In the genomic region with DNA sequence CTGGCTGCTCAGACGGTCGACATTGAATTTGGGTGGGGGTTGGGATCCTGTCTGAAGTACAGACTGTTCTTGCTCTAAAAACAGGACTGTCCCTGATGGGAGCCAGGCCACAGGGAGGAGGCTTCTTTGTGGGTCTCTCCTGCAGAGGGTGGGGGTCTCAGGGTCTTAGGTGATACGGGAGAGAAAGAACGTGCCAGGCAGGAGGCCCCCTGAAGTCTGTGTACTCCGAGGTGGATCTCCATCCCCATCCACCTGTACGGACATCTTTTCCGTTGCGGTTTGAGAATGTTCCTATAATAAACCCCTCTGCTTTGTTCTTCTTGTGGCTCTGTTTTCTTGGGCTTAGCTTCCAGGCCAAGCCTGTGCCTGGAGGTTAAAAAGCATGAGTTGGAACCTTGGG, we compare ENCODE assay signal across 25 cellular contexts. TPM values are rescaled to one million over a fixed set of nuclear protein-coding genes. Genes with fewer than 3 reads are reported as not detected.
DNase-seq lines count a peak whose midpoint lies in the region; ATAC-seq and TF ChIP-seq lines count a peak whose summit lies in the region.
"Had no signal": no experiment of that assay in that cellular context is flagged by ENCODE, and none has a peak within 500 bp of the region (broad histone marks: within the 10 kb centered on the region; RNA-seq: fewer than 3 reads in every experiment).

No MANE protein-coding gene starts in this region.

- H3K36me3 Mint-ChIP-seq in activated T-helper 2 cell treated with anti-CD3 and anti-CD28 coated beads, Interferon-gamma antibody, Interleukin-2, Interleukin-4, amounts not matched to agents 10 μg/mL and 5 μg/mL and 100 μg/mL, durations not matched to agents 14 hours and 24 hours and 36 hours (ENCODE audit: low read depth) = peaks cover 53% of the 10 kb centered on the region
- H3K36me3 Mint-ChIP-seq: IgD-negative memory B cell had no signal

- H4K20me1 ChIP-seq in HCT116 (ENCODE audit: insufficient read depth) = no peaks in the 10 kb centered on the region
- H4K20me1 ChIP-seq: BLaER1 had no signal

- H3K4me1 ChIP-seq in A673 (ENCODE audit: insufficient read depth, low read length, poor library complexity, severe bottlenecking) (no peaks in the 10 kb centered on the region), HCT116 (ENCODE audit: control insufficient read depth in 1 of 2, insufficient read depth in 2 of 2, low read length in 2 of 2) (no peaks in the 10 kb centered on the region)
- H3K4me1 ChIP-seq: Peyer's patch had no signal

- H3K27me3 ChIP-seq in A673 (replicated peaks; ENCODE audit: insufficient read depth, low read depth, low read length, poor library complexity) (no peaks in the 10 kb centered on the region), HCT116 (ENCODE audit: insufficient read depth, low read length) (no peaks in the 10 kb centered on the region)
- H3K27me3 ChIP-seq: BLaER1, Peyer's patch had no signal

- H3K36me3 ChIP-seq in A673 (ENCODE audit: insufficient read depth, low read length, poor library complexity, severe bottlenecking) (peaks cover 43% of the 10 kb centered on the region), HCT116 (ENCODE audit: control insufficient read depth in 1 of 2, insufficient read depth in 2 of 2, low read length in 2 of 2) (peaks cover 44 to 48% of the 10 kb centered on the region in 2 experiments)

- no peaks in the 10 kb centered on the region for H3K79me2 ChIP-seq in HCT116 (ENCODE audit: insufficient read depth, low read length)

- H3K27me3 Mint-ChIP-seq in activated T-helper 2 cell treated with anti-CD3 and anti-CD28 coated beads, Interferon-gamma antibody, Interleukin-2, Interleukin-4, amounts not matched to agents 10 μg/mL and 5 μg/mL and 100 μg/mL, durations not matched to agents 14 hours and 24 hours and 36 hours (ENCODE audit: low read depth) = no peaks in the 10 kb centered on the region
- H3K27me3 Mint-ChIP-seq: CD4-positive, CD25-positive, alpha-beta regulatory T cell; IgD-negative memory B cell had no signal

- no peak for TF ChIP-seq RAD21 in HCT116 (IDR thresholded peaks at IDR 0.05; ENCODE audit: low read depth)

- ATAC-seq in HCT116 (no peak), GM19328 (IDR thresholded peaks at IDR 0.05; ENCODE audit: unreplicated experiment) (no peak), left lobe of liver (no peak)

- no peaks in the 10 kb centered on the region for H3K9me3 Mint-ChIP-seq in activated T-helper 2 cell treated with anti-CD3 and anti-CD28 coated beads, Interferon-gamma antibody, Interleukin-2, Interleukin-4, amounts not matched to agents 10 μg/mL and 5 μg/mL and 100 μg/mL, durations not matched to agents 14 hours and 24 hours and 36 hours
- H3K9me3 Mint-ChIP-seq: CD4-positive, CD25-positive, alpha-beta regulatory T cell; IgD-negative memory B cell had no signal

- peak overlapping the region; percentile 14 for H3K27ac Mint-ChIP-seq in activated T-helper 2 cell treated with anti-CD3 and anti-CD28 coated beads, Interferon-gamma antibody, Interleukin-2, Interleukin-4, amounts not matched to agents 10 μg/mL and 5 μg/mL and 100 μg/mL, durations not matched to agents 14 hours and 24 hours and 36 hours
- H3K27ac Mint-ChIP-seq: CD4-positive, CD25-positive, alpha-beta regulatory T cell had no signal

- no peak overlapping the region for H3K9ac ChIP-seq in HCT116 (ENCODE audit: low read length)
- H3K9ac ChIP-seq: BLaER1, GM23248 had no signal

- H3K4me3 ChIP-seq in A673 (ENCODE audit: low read depth, low read length, poor library complexity, severe bottlenecking) (no peak overlapping the region), HCT116 (replicated peaks in 1 of 2; ENCODE audit: low read depth in 1 of 2, low read length in 2 of 2) (no peak overlapping the region)
- H3K4me3 ChIP-seq: BLaER1, GM23248, Peyer's patch, SK-N-MC had no signal

- no peak overlapping the region for H3K4me3 Mint-ChIP-seq in activated T-helper 2 cell treated with anti-CD3 and anti-CD28 coated beads, Interferon-gamma antibody, Interleukin-2, Interleukin-4, amounts not matched to agents 10 μg/mL and 5 μg/mL and 100 μg/mL, durations not matched to agents 14 hours and 24 hours and 36 hours (ENCODE audit: low read depth)
- H3K4me3 Mint-ChIP-seq: CD4-positive, CD25-positive, alpha-beta regulatory T cell; IgD-negative memory B cell had no signal

- no peak for TF ChIP-seq CTCF in A673 (conservative IDR thresholded peaks at IDR 0.05; ENCODE audit: low read depth, low read length)
- TF ChIP-seq CTCF in HCT116 (IDR thresholded peaks at IDR 0.05 in 2 of 3, conservative IDR thresholded peaks at IDR 0.05 in 1 of 3; ENCODE audit: borderline replicate concordance in 1 of 3, insufficient read depth in 1 of 3, low read depth in 2 of 3, low read length in 2 of 3) = no peak

- H3K9me3 ChIP-seq in A673 (ENCODE audit: low read depth, low read length, poor library complexity, severe bottlenecking) = no peaks in the 10 kb centered on the region
- no peaks in the 10 kb centered on the region for H3K9me3 ChIP-seq in HCT116 (ENCODE audit: control insufficient read depth in 1 of 2, insufficient read depth in 1 of 2, low read depth in 1 of 2, low read length in 2 of 2)
- H3K9me3 ChIP-seq: BLaER1, Peyer's patch had no signal

- no peaks in the 10 kb centered on the region for H3K9me2 ChIP-seq in HCT116 (ENCODE audit: insufficient read depth)

- peaks cover 13% of the 10 kb centered on the region for H3K4me1 Mint-ChIP-seq in activated T-helper 2 cell treated with anti-CD3 and anti-CD28 coated beads, Interferon-gamma antibody, Interleukin-2, Interleukin-4, amounts not matched to agents 10 μg/mL and 5 μg/mL and 100 μg/mL, durations not matched to agents 14 hours and 24 hours and 36 hours (ENCODE audit: low read depth)

- CTCF ChIA-PET in A673 (lab: Charles Lee) = no interaction called here
- CTCF ChIA-PET in HCT116 (lab: Charles Lee) = no interaction called here

- TSS peak; percentile 79 for BruUV-seq in A673 (replicated peaks; lab: Mats Ljungman, UMichigan)
- TSS peak; percentile 56 for BruUV-seq in HCT116 (replicated peaks; lab: Mats Ljungman, UMichigan)

- H3K27ac ChIP-seq in A673 (ENCODE audit: low read depth, low read length, poor library complexity, severe bottlenecking) (no peak overlapping the region), HCT116 (ENCODE audit: low read depth, low read length) (no peak overlapping the region)
- H3K27ac ChIP-seq: BLaER1, GM23248, Peyer's patch, SK-N-MC had no signal

- no peak overlapping the region for H2AFZ ChIP-seq in HCT116 (ENCODE audit: low read depth, low read length, poor library complexity, severe bottlenecking)
- H2AFZ ChIP-seq: GM23248 had no signal

- intact Hi-C loops in A673 (cut with micrococcal nuclease; ENCODE audit: unreplicated experiment) (loop anchor here (10.0 kb wide), 1 partner anchor 102 kb away; no protein-coding TSS in a partner anchor), HCT116 (cut with micrococcal nuclease) (no loop called here)
- intact Hi-C loops in activated T-helper 2 cell treated with anti-CD3 and anti-CD28 coated beads, Interferon-gamma antibody, Interleukin-2, Interleukin-4, amounts not matched to agents 10 μg/mL and 5 μg/mL and 100 μg/mL, durations not matched to agents 14 hours and 24 hours and 36 hours (cut with micrococcal nuclease) = no loop called here

- no peak for TF ChIP-seq POLR2A in HCT116 (IDR thresholded peaks at IDR 0.05; ENCODE audit: borderline replicate concordance, extremely low read depth, insufficient read depth, insufficient read length)

- POLR2A ChIA-PET in A673 (lab: Charles Lee; ENCODE audit: low non-redundant PET) (no interaction called here), HCT116 (lab: Charles Lee) (no interaction called here)

- no peak overlapping the region for H3K4me2 ChIP-seq in HCT116 (ENCODE audit: low read length)
- H3K4me2 ChIP-seq: BLaER1 had no signal

- RAD21 ChIA-PET in HCT116 (lab: Charles Lee; ENCODE audit: low non-redundant PET in 1 of 2, low total read pairs in 2 of 2, uncharacterized antibody in 2 of 2, unreplicated experiment in 2 of 2) = no interaction called here

- no peak for DNase-seq in A673 (ENCODE audit: low spot score)
- DNase-seq in HCT116 (ENCODE audit: low read depth, low spot score) = no peak
- no peak for DNase-seq in activated T-helper 2 cell treated with anti-CD3 and anti-CD28 coated beads, Interferon-gamma antibody, Interleukin-2, Interleukin-4, amounts not matched to agents 10 μg/mL and 5 μg/mL and 100 μg/mL, durations not matched to agents 14 hours and 24 hours and 36 hours (ENCODE audit: low spot score)
- DNase-seq in stimulated activated CD8-positive, alpha-beta memory T cell treated with anti-CD3 and anti-CD28 coated beads, Interleukin-4, amount 100 ng/mL, for 48 hours = peak; percentile 20
- DNase-seq in NCI-H2196 treated with DMSO at 0.1 percent for 48 hours (lab: John Stamatoyannopoulos, UW; ENCODE audit: unreplicated experiment) = no peak
- no peak for DNase-seq in left lobe of liver (ENCODE audit: low spot score)
- DNase-seq: 8988T; CD4-positive, CD25-positive, alpha-beta regulatory T cell; GM23248; H7; NCI-H1092; NCI-H1436; NCI-H187; NCI-H2081 treated with DMSO at 0.1 percent for 48 hours; NCI-H2171 treated with DMSO at 0.1 percent for 48 hours; NCI-H446 treated with DMSO at 0.1 percent for 48 hours; NCI-H526; NCI-H82; NK-92 treated with Interleukin-12 subunit alpha and Interleukin-12 subunit beta, amount 100 ng/mL, for 24 hours; Peyer's patch; SHP77 treated with DMSO at 0.1 percent for 48 hours had no signal

RNA-seq across cellular contexts. Expression of a gene that starts 15.9 kb away (rescaled TPM):
- total RNA-seq in A673 (2021) = 195 and 199 TPM in 2 replicates
- 179 TPM for total RNA-seq in HCT116 (2021; ENCODE audit: unreplicated experiment)
- polyA plus RNA-seq in HCT116 (2012) = 146 and 190 TPM in 2 replicates
- total RNA-seq in activated T-helper 2 cell treated with anti-CD3 and anti-CD28 coated beads, Interferon-gamma antibody, Interleukin-2, Interleukin-4, amounts not matched to agents 10 μg/mL and 5 μg/mL and 100 μg/mL, durations not matched to agents 14 hours and 24 hours and 36 hours = 255 and 258 TPM in 2 replicates
- total RNA-seq in left lobe of liver = 49.5 TPM

RNA-seq across cellular contexts. Expression of a gene that starts 16.5 kb away (rescaled TPM):
- total RNA-seq in A673 (2021) (13.6 and 17.1 TPM in 2 replicates), HCT116 (2021; ENCODE audit: unreplicated experiment) (17.9 TPM), left lobe of liver (21.4 TPM)
- polyA plus RNA-seq in HCT116 (2012) = 16.4 and 19.3 TPM in 2 replicates
- total RNA-seq in activated T-helper 2 cell treated with anti-CD3 and anti-CD28 coated beads, Interferon-gamma antibody, Interleukin-2, Interleukin-4, amounts not matched to agents 10 μg/mL and 5 μg/mL and 100 μg/mL, durations not matched to agents 14 hours and 24 hours and 36 hours = 17.0 and 17.3 TPM in 2 replicates

RNA-seq across cellular contexts. Expression of a gene that starts 25.5 kb away (rescaled TPM):
- total RNA-seq in A673 (2021) (not detected in 2 replicates), HCT116 (2021; ENCODE audit: unreplicated experiment) (not detected), left lobe of liver (1.9 TPM)
- 0.09 and 0.16 TPM in 2 replicates for polyA plus RNA-seq in HCT116 (2012)
- total RNA-seq in activated T-helper 2 cell treated with anti-CD3 and anti-CD28 coated beads, Interferon-gamma antibody, Interleukin-2, Interleukin-4, amounts not matched to agents 10 μg/mL and 5 μg/mL and 100 μg/mL, durations not matched to agents 14 hours and 24 hours and 36 hours = 0.97 and 1.1 TPM in 2 replicates
- total RNA-seq: GM23248 had no signal
- polyA plus RNA-seq: GM23248 had no signal

RNA-seq across cellular contexts. Expression of a gene that starts 36.3 kb away (rescaled TPM):
- total RNA-seq in A673 (2021) = 5.4 and 8.6 TPM in 2 replicates
- 57.5 TPM for total RNA-seq in HCT116 (2021; ENCODE audit: unreplicated experiment)
- 33.9 and 37.6 TPM in 2 replicates for polyA plus RNA-seq in HCT116 (2012)
- total RNA-seq in activated T-helper 2 cell treated with anti-CD3 and anti-CD28 coated beads, Interferon-gamma antibody, Interleukin-2, Interleukin-4, amounts not matched to agents 10 μg/mL and 5 μg/mL and 100 μg/mL, durations not matched to agents 14 hours and 24 hours and 36 hours = 62.0 and 62.8 TPM in 2 replicates
- 37.0 TPM for total RNA-seq in left lobe of liver

RNA-seq across cellular contexts. Expression of a gene that starts 45.2 kb away (rescaled TPM):
- total RNA-seq in A673 (2021) (78.2 and 88.2 TPM in 2 replicates), HCT116 (2021; ENCODE audit: unreplicated experiment) (75.2 TPM), left lobe of liver (31.4 TPM)
- polyA plus RNA-seq in HCT116 (2012) = 46.9 and 51.6 TPM in 2 replicates
- total RNA-seq in activated T-helper 2 cell treated with anti-CD3 and anti-CD28 coated beads, Interferon-gamma antibody, Interleukin-2, Interleukin-4, amounts not matched to agents 10 μg/mL and 5 μg/mL and 100 μg/mL, durations not matched to agents 14 hours and 24 hours and 36 hours = 109 and 110 TPM in 2 replicates
